9 cellular contexts compared by ENCODE assay signal in the genomic region with DNA sequence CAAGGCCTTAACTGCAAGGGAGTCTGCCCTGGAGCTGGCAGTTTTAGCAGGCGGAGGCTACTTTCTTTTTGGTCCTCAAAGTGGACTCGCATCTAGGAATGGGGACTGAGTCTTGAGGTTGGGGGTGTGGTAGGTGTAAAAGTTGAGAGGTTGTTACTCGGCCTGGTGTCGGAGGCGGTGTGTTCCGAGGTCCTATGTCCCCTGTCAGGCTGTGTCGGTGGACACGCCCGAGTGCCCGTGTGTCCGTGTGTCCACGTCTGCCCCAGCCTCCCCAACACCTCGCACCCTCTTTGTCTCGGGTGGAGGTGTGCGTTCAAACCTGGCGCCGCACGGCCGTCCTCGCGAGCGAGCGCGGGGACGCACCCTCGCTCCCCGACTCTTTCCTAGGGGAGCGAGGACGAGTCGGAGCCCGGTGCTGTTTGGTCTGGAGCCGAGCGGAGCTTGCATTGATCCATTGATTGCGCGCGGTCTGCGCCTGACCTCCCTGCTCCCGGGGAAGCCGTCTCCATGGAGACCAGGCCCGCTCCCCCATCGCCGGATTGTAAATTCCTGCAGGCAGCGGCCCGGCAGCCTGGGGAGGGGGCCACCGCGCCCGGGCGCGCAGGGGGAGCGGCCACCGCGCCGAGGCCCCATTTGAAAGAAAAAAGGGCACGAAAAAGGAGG. TPM values are rescaled to one million over a fixed set of nuclear protein-coding genes. Genes with fewer than 3 reads are reported as not detected.
DNase-seq lines count a peak whose midpoint lies in the region; ATAC-seq and TF ChIP-seq lines count a peak whose summit lies in the region.
"Had no signal": no experiment of that assay in that cellular context is flagged by ENCODE, and none has a peak within 500 bp of the region (broad histone marks: within the 10 kb centered on the region; RNA-seq: fewer than 3 reads in every experiment).

No MANE protein-coding gene starts in this region.

- TF ChIP-seq CTCF in right lobe of liver (IDR thresholded peaks at IDR 0.05) (no peak), type B pancreatic cell (conservative IDR thresholded peaks at IDR 0.05) (no peak)

- CTCF ChIA-PET in activated naive CD4-positive, alpha-beta T cell treated with anti-CD3 and anti-CD28 coated beads for 36 hours (lab: Charles Lee), result no interaction called here

- intact Hi-C loops in activated naive CD4-positive, alpha-beta T cell treated with anti-CD3 and anti-CD28 coated beads for 36 hours (cut with micrococcal nuclease), result no loop called here
- intact Hi-C loops in right lobe of liver (cut with DNase I), result no loop called here

- H3K27ac Mint-ChIP-seq in activated naive CD4-positive, alpha-beta T cell treated with anti-CD3 and anti-CD28 coated beads for 36 hours, result no peak overlapping the region
- H3K27ac Mint-ChIP-seq in type B pancreatic cell, result peak overlapping the region; percentile 79

- H3K27me3 Mint-ChIP-seq in activated naive CD4-positive, alpha-beta T cell treated with anti-CD3 and anti-CD28 coated beads for 36 hours (ENCODE audit: low read depth), result peaks cover 67% of the 10 kb centered on the region
- H3K27me3 Mint-ChIP-seq in type B pancreatic cell, result peaks cover 35% of the 10 kb centered on the region

- peak overlapping the region; percentile 57 for H3K4me3 Mint-ChIP-seq in activated naive CD4-positive, alpha-beta T cell treated with anti-CD3 and anti-CD28 coated beads for 36 hours
- H3K4me3 Mint-ChIP-seq in type B pancreatic cell, result peak overlapping the region; percentile 91

- no peak overlapping the region for H3K27ac ChIP-seq in right lobe of liver
- H3K27ac ChIP-seq: KMS-11 had no signal

- DNase-seq in activated naive CD4-positive, alpha-beta T cell treated with anti-CD3 and anti-CD28 coated beads for 36 hours, result no peak
- DNase-seq in activated naive CD4-positive, alpha-beta T cell treated with Interleukin-2 at 50 U/mL for 16 hours, result no peak
- DNase-seq in astrocyte of the hippocampus (ENCODE audit: low read depth, low spot score), result peak; percentile 43
- DNase-seq in right lobe of liver, result peak in 1 of 3 donors; percentile 42
- peak; percentile 76 for DNase-seq in type B pancreatic cell (ENCODE audit: extremely low spot score, unreplicated experiment)
- DNase-seq in NCI-H345 (lab: John Stamatoyannopoulos, UW), result no peak

- H3K4me3 ChIP-seq in right lobe of liver, result peak overlapping the region in 2 of 3 donors; percentile 37

- peaks cover 0 to 4% of the 10 kb centered on the region in 2 donors for H3K27me3 ChIP-seq in right lobe of liver

- no peak for TF ChIP-seq POLR2A in right lobe of liver (IDR thresholded peaks at IDR 0.05)

- H3K36me3 Mint-ChIP-seq in activated naive CD4-positive, alpha-beta T cell treated with anti-CD3 and anti-CD28 coated beads for 36 hours (ENCODE audit: low read depth), result no peaks in the 10 kb centered on the region
- no peaks in the 10 kb centered on the region for H3K36me3 Mint-ChIP-seq in type B pancreatic cell

- ATAC-seq in right lobe of liver (peak; percentile 53 to 70 (median 61)), HG03159 (IDR thresholded peaks at IDR 0.05; ENCODE audit: unreplicated experiment) (no peak), GM21390 (IDR thresholded peaks at IDR 0.05; ENCODE audit: unreplicated experiment) (no peak)

- H3K9me3 Mint-ChIP-seq in activated naive CD4-positive, alpha-beta T cell treated with anti-CD3 and anti-CD28 coated beads for 36 hours, result no peaks in the 10 kb centered on the region
- no peaks in the 10 kb centered on the region for H3K9me3 Mint-ChIP-seq in type B pancreatic cell

- H3K9me3 ChIP-seq in right lobe of liver, result no peaks in the 10 kb centered on the region

- no peaks in the 10 kb centered on the region for H3K36me3 ChIP-seq in right lobe of liver

- H3K4me1 ChIP-seq in right lobe of liver, result peaks cover 0 to 13% (median 0%) of the 10 kb centered on the region in 4 donors

- WGBS in right lobe of liver (ENCODE audit: insufficient coverage, low coverage, low lambda C conversion rate, missing lambda C conversion rate), result 4% methylated on average over 24 of the region's 54 CpGs

- H3K4me1 Mint-ChIP-seq in activated naive CD4-positive, alpha-beta T cell treated with anti-CD3 and anti-CD28 coated beads for 36 hours (ENCODE audit: low read depth), result peaks cover 5% of the 10 kb centered on the region
- peaks cover 34% of the 10 kb centered on the region for H3K4me1 Mint-ChIP-seq in type B pancreatic cell (ENCODE audit: unreplicated experiment)

RNA-seq across cellular contexts. Expression of a gene that starts 0.5 kb away (rescaled TPM):
- total RNA-seq in activated naive CD4-positive, alpha-beta T cell treated with anti-CD3 and anti-CD28 coated beads for 36 hours, result not detected
- under 1 TPM in 4 of 6 experiments, not detected in 2; 0.05 to 0.11 (median 0.07) TPM for total RNA-seq in right lobe of liver
- total RNA-seq in type B pancreatic cell (ENCODE audit: low replicate concordance), result 14.7 and 14.9 TPM in 2 replicates

RNA-seq across cellular contexts. Expression of a gene that starts 46.2 kb away (rescaled TPM):
- total RNA-seq in activated naive CD4-positive, alpha-beta T cell treated with anti-CD3 and anti-CD28 coated beads for 36 hours, result 10 to 100 TPM; 32.4 to 38.2 TPM
- total RNA-seq in right lobe of liver (10 to 100 TPM; 14.4 to 19.8 (median 17.6) TPM), type B pancreatic cell (ENCODE audit: low replicate concordance) (25.3 and 37.3 TPM in 2 replicates)

Comparison
In these comparisons a context has a peak if more than half of its experiments do, and no peak if none do; other contexts are left out.
1. DNase-seq: peak in astrocyte of the hippocampus (single experiment) and type B pancreatic cell (single experiment); none in activated naive CD4-positive, alpha-beta T cell treated with anti-CD3 and anti-CD28 coated beads for 36 hours (single experiment), activated naive CD4-positive, alpha-beta T cell treated with Interleukin-2 at 50 U/mL for 16 hours (single experiment) and NCI-H345 (single experiment).
2. ATAC-seq: peak in right lobe of liver (4 of 4); none in HG03159 (single experiment) and GM21390 (single experiment).
3. RNA of a gene that starts 0.5 kb away (total RNA-seq): 14.7 to 14.9 TPM in type B pancreatic cell; 0.05 to 0.11 TPM in right lobe of liver and not detected in activated naive CD4-positive, alpha-beta T cell treated with anti-CD3 and anti-CD28 coated beads for 36 hours; every median in the first group is over 10 times any median in the second.